In genomic region chr17:27521281-27522027, GRCh38 we compare ENCODE assay signal across 1 cellular context.
TF ChIP-seq lines count a peak whose summit lies in the region.

No MANE protein-coding gene starts in this region.

TF ChIP-seq in HepG2, 621 proteins besides CTCF, POLR2A, EP300 and RAD21 (continued from another document):
- TF ChIP-seq CSRNP1 (CRISPR knock-in tag; IDR thresholded peaks at IDR 0.05), result no peak
- TF ChIP-seq ZNF34 (CRISPR knock-in tag; IDR thresholded peaks at IDR 0.05; ENCODE audit: borderline replicate concordance), result no peak
- 0 out of 2 replicates have a peak, but pooled peaks have one; percentile 3 for TF ChIP-seq ATF7 (IDR thresholded peaks at IDR 0.05)
- TF ChIP-seq ATF7 (CRISPR knock-in tag; IDR thresholded peaks at IDR 0.05), result no peak
- TF ChIP-seq EEA1 (CRISPR knock-in tag; IDR thresholded peaks at IDR 0.05; ENCODE audit: borderline replicate concordance), result no peak
- TF ChIP-seq FOXJ3 (CRISPR knock-in tag; IDR thresholded peaks at IDR 0.05; ENCODE audit: borderline replicate concordance), result no peak
- no peak for TF ChIP-seq YEATS2 (CRISPR knock-in tag; IDR thresholded peaks at IDR 0.05; ENCODE audit: borderline replicate concordance)
- 0 out of 2 replicates have a peak, but pooled peaks have one; percentile 38 for TF ChIP-seq ZNF788 (CRISPR knock-in tag; IDR thresholded peaks at IDR 0.05; ENCODE audit: borderline replicate concordance)
- TF ChIP-seq ZBTB37 (CRISPR knock-in tag; IDR thresholded peaks at IDR 0.05), result no peak
- TF ChIP-seq PATZ1 (CRISPR knock-in tag; IDR thresholded peaks at IDR 0.05), result no peak
- peak; percentile 3; the same call in 1 of the 2 replicates for TF ChIP-seq FOXA3 (CRISPR knock-in tag; IDR thresholded peaks at IDR 0.05)
- no peak for TF ChIP-seq ZNF724P (CRISPR knock-in tag; IDR thresholded peaks at IDR 0.05; ENCODE audit: borderline replicate concordance)
- no peak for TF ChIP-seq ZZZ3 (CRISPR knock-in tag; IDR thresholded peaks at IDR 0.05; ENCODE audit: borderline replicate concordance)
- 0 out of 2 replicates have a peak, but pooled peaks have one; percentile 19 for TF ChIP-seq ZNF619 (CRISPR knock-in tag; IDR thresholded peaks at IDR 0.05)
- no peak for TF ChIP-seq CSRNP2 (CRISPR knock-in tag; conservative IDR thresholded peaks at IDR 0.05; ENCODE audit: low read depth)
- TF ChIP-seq HNF4G (IDR thresholded peaks at IDR 0.05; ENCODE audit: borderline replicate concordance, low read depth, low read length), result no peak
- TF ChIP-seq HNF4G (CRISPR knock-in tag; IDR thresholded peaks at IDR 0.05; ENCODE audit: borderline replicate concordance, low read depth), result 0 out of 2 replicates have a peak, but pooled peaks have one; percentile 12
- no peak for TF ChIP-seq ZNF205 (CRISPR knock-in tag; IDR thresholded peaks at IDR 0.05)
- TF ChIP-seq PAX8 (CRISPR knock-in tag; IDR thresholded peaks at IDR 0.05; ENCODE audit: borderline replicate concordance), result no peak
